In the genomic region with DNA sequence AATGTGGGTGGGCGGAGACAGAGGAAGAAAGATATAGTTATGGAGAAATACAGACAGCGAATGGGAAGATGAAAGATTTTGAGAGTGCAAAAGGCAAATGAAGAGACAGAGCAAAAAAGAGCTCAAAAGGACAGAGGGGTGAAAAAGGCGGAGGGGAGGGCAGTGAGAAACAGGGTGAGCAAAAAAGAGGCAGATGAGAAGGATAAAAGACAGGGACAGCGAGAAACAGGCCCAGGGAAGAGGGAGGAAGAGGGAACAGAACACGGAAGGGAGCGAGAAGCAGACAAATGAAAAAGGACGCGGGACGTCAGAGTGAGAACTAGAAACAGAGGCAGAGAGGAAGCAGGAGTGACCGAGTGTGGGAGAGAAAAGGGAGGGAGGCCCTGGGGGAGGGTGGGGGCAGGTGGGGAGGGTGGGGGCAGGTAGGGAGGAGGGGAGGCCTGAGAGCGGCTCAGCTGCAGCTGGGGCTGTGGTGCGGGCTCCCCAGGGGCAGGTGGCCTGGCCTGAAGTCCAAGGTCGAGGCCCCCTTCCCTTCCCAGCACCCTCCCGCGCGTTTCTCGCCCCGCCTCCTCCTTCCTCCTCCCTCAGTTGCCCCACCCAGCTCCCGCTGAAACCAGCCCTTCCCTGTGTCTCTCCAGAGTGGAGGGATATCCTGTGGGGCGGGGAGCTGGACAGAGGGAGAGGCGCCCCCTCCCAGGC, we compare ENCODE assay signal across 11 cellular contexts. TPM values are rescaled to one million over a fixed set of nuclear protein-coding genes. Genes with fewer than 3 reads are reported as not detected.
A peak's percentile ranks its signal among the peaks of the same experiment; 100 is the strongest.
DNase-seq lines count a peak whose midpoint lies in the region; ATAC-seq, FAIRE-seq and TF ChIP-seq lines count a peak whose summit lies in the region.
"Had no signal": no experiment of that assay in that cellular context is flagged by ENCODE, and none has a peak within 500 bp of the region (broad histone marks: within the 10 kb centered on the region; RNA-seq: fewer than 3 reads in every experiment).

No MANE protein-coding gene starts in this region.

- no peak for DNase-seq in CD8-positive, alpha-beta memory T cell
- DNase-seq in GM19239 (ENCODE audit: insufficient read length, low spot score) (no peak), memory B cell (ENCODE audit: low spot score in 2 of 2) (no peak), foreskin melanocyte (no peak), C1 segment of cervical spinal cord (lab: John Stamatoyannopoulos, UW) (no peak)
- DNase-seq in activated CD4-positive, alpha-beta memory T cell treated with anti-CD3 and anti-CD28 coated beads, Interleukin-2, amount 10 ng/mL, durations not matched to agents 7 days and 5 days = no peak
- DNase-seq: NCI-H2171 treated with DMSO at 0.1 percent for 48 hours had no signal

- peaks cover 0 to 9% (median 0%) of the 10 kb centered on the region in 3 donors for H3K36me3 Mint-ChIP-seq in CD8-positive, alpha-beta memory T cell
- H3K36me3 Mint-ChIP-seq in activated CD4-positive, alpha-beta memory T cell treated with anti-CD3 and anti-CD28 coated beads, Interleukin-2, amount 10 ng/mL, durations not matched to agents 7 days and 5 days (ENCODE audit: low read depth) = no peaks in the 10 kb centered on the region
- H3K36me3 Mint-ChIP-seq in memory B cell = no peaks in the 10 kb centered on the region

- peaks cover 16 to 32% (median 17%) of the 10 kb centered on the region in 3 donors for H3K4me1 Mint-ChIP-seq in CD8-positive, alpha-beta memory T cell
- H3K4me1 Mint-ChIP-seq in activated CD4-positive, alpha-beta memory T cell treated with anti-CD3 and anti-CD28 coated beads, Interleukin-2, amount 10 ng/mL, durations not matched to agents 7 days and 5 days = peaks cover 43% of the 10 kb centered on the region
- H3K4me1 Mint-ChIP-seq in memory B cell = peaks cover 50% of the 10 kb centered on the region

- no peaks in the 10 kb centered on the region for H3K36me3 ChIP-seq in CD8-positive, alpha-beta memory T cell (ENCODE audit: insufficient read depth, low read length)

- peaks cover 36% of the 10 kb centered on the region for H3K27me3 ChIP-seq in CD8-positive, alpha-beta memory T cell (ENCODE audit: insufficient read depth, low read length, poor library complexity, severe bottlenecking)

- peaks cover 5% of the 10 kb centered on the region for H3K4me1 ChIP-seq in CD8-positive, alpha-beta memory T cell (ENCODE audit: insufficient read depth, low read length)

- H3K4me3 ChIP-seq in CD8-positive, alpha-beta memory T cell (ENCODE audit: low read length) = no peak overlapping the region

- peak; percentile 85 for FAIRE-seq in GM19239 (lab: Jason Lieb, UNC)

- H3K27me3 Mint-ChIP-seq in CD8-positive, alpha-beta memory T cell = peaks cover 47 to 79% of the 10 kb centered on the region in 2 donors
- H3K27me3 Mint-ChIP-seq in activated CD4-positive, alpha-beta memory T cell treated with anti-CD3 and anti-CD28 coated beads, Interleukin-2, amount 10 ng/mL, durations not matched to agents 7 days and 5 days = peaks cover 33% of the 10 kb centered on the region
- peaks cover 5% of the 10 kb centered on the region for H3K27me3 Mint-ChIP-seq in memory B cell

- no peaks in the 10 kb centered on the region for H3K9me3 ChIP-seq in CD8-positive, alpha-beta memory T cell (ENCODE audit: low read length)

- peak overlapping the region in 2 of 8 donors; percentile 26 to 56 for H3K27ac Mint-ChIP-seq in CD8-positive, alpha-beta memory T cell
- H3K27ac Mint-ChIP-seq in activated CD4-positive, alpha-beta memory T cell treated with anti-CD3 and anti-CD28 coated beads, Interleukin-2, amount 10 ng/mL, durations not matched to agents 7 days and 5 days = no peak overlapping the region
- peak overlapping the region; percentile 81 for H3K27ac Mint-ChIP-seq in memory B cell

- CTCF ChIA-PET in CD8-positive, alpha-beta memory T cell (lab: Charles Lee) = no interaction called here
- CTCF ChIA-PET in activated CD4-positive, alpha-beta memory T cell treated with anti-CD3 and anti-CD28 coated beads, Interleukin-2, amount 10 ng/mL, durations not matched to agents 7 days and 5 days (lab: Charles Lee) = interaction anchor here (0.7 kb wide), 1 partner anchor 213 kb away, joined by 3 read pairs; no protein-coding TSS in a partner anchor

- peak overlapping the region; percentile 67 for H3K27ac ChIP-seq in CD8-positive, alpha-beta memory T cell (ENCODE audit: low read depth, low read length)

- POLR2A ChIA-PET in CD8-positive, alpha-beta memory T cell (lab: Charles Lee) = no interaction called here
- POLR2A ChIA-PET in activated CD4-positive, alpha-beta memory T cell treated with anti-CD3 and anti-CD28 coated beads, Interleukin-2, amount 10 ng/mL, durations not matched to agents 7 days and 5 days (lab: Charles Lee) = interaction anchor here (0.7 to 1.8 kb wide), 3 partner anchors 16 to 20 kb away, joined by 3 to 8 read pairs (median 7); no protein-coding TSS in a partner anchor

- peak overlapping the region in 3 of 7 donors; percentile 6 to 70 (median 46) for H3K4me3 Mint-ChIP-seq in CD8-positive, alpha-beta memory T cell
- H3K4me3 Mint-ChIP-seq in activated CD4-positive, alpha-beta memory T cell treated with anti-CD3 and anti-CD28 coated beads, Interleukin-2, amount 10 ng/mL, durations not matched to agents 7 days and 5 days = peak overlapping the region; percentile 26
- H3K4me3 Mint-ChIP-seq in memory B cell = peak overlapping the region; percentile 86

- peaks cover 0 to 3% (median 2%) of the 10 kb centered on the region in 5 donors for H3K9me3 Mint-ChIP-seq in CD8-positive, alpha-beta memory T cell
- H3K9me3 Mint-ChIP-seq in activated CD4-positive, alpha-beta memory T cell treated with anti-CD3 and anti-CD28 coated beads, Interleukin-2, amount 10 ng/mL, durations not matched to agents 7 days and 5 days = no peaks in the 10 kb centered on the region
- no peaks in the 10 kb centered on the region for H3K9me3 Mint-ChIP-seq in memory B cell

- ATAC-seq in memory B cell (ENCODE audit: low read depth) (no peak), GM18870 (IDR thresholded peaks at IDR 0.05; ENCODE audit: unreplicated experiment) (no peak), SK-N-SH treated with all-trans-retinoic acid at 6 μM for 48 hours (no peak)

TF ChIP-seq in SK-N-SH treated with all-trans-retinoic acid at 6 μM for 48 hours, 23 proteins besides CTCF, POLR2A, EP300 and RAD21 (continues in another document):
- TF ChIP-seq PPARA (CRISPR knock-in tag; IDR thresholded peaks at IDR 0.05; ENCODE audit: borderline replicate concordance) (no peak), POU6F1 (CRISPR knock-in tag; IDR thresholded peaks at IDR 0.05; ENCODE audit: borderline replicate concordance, low read depth) (no peak), ZC3H10 (CRISPR knock-in tag; IDR thresholded peaks at IDR 0.05) (no peak), ZNF8 (CRISPR knock-in tag; IDR thresholded peaks at IDR 0.05) (no peak), CSDC2 (CRISPR knock-in tag; IDR thresholded peaks at IDR 0.05) (no peak), SNAI2 (CRISPR knock-in tag; IDR thresholded peaks at IDR 0.05) (no peak), GLIS3 (CRISPR knock-in tag; IDR thresholded peaks at IDR 0.05) (no peak), ZNF565 (CRISPR knock-in tag; conservative IDR thresholded peaks at IDR 0.05; ENCODE audit: low read depth) (no peak)
- TF ChIP-seq, protein P1, sequence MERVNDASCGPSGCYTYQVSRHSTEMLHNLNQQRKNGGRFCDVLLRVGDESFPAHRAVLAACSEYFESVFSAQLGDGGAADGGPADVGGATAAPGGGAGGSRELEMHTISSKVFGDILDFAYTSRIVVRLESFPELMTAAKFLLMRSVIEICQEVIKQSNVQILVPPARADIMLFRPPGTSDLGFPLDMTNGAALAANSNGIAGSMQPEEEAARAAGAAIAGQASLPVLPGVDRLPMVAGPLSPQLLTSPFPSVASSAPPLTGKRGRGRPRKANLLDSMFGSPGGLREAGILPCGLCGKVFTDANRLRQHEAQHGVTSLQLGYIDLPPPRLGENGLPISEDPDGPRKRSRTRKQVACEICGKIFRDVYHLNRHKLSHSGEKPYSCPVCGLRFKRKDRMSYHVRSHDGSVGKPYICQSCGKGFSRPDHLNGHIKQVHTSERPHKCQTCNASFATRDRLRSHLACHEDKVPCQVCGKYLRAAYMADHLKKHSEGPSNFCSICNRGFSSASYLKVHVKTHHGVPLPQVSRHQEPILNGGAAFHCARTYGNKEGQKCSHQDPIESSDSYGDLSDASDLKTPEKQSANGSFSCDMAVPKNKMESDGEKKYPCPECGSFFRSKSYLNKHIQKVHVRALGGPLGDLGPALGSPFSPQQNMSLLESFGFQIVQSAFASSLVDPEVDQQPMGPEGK (CRISPR knock-in tag; IDR thresholded peaks at IDR 0.05; ENCODE audit: borderline replicate concordance) = no peak

RNA-seq across cellular contexts. Expression of gene KLK1, which starts 2.9 kb away (rescaled TPM):
- total RNA-seq in CD8-positive, alpha-beta memory T cell = under 1 TPM; 0.27 to 0.39 TPM
- not detected for polyA plus RNA-seq in CD8-positive, alpha-beta memory T cell
- total RNA-seq in activated CD4-positive, alpha-beta memory T cell treated with anti-CD3 and anti-CD28 coated beads, Interleukin-2, amount 10 ng/mL, durations not matched to agents 7 days and 5 days = 1 to 10 TPM; 2.2 to 2.6 TPM
- total RNA-seq: myocyte had no signal

RNA-seq across cellular contexts. Expression of gene KLK15, which starts 12.7 kb away (rescaled TPM):
- not detected for total RNA-seq in CD8-positive, alpha-beta memory T cell
- not detected for polyA plus RNA-seq in CD8-positive, alpha-beta memory T cell
- not detected for total RNA-seq in activated CD4-positive, alpha-beta memory T cell treated with anti-CD3 and anti-CD28 coated beads, Interleukin-2, amount 10 ng/mL, durations not matched to agents 7 days and 5 days
- total RNA-seq: epithelial cell of proximal tubule, myocyte had no signal

RNA-seq across cellular contexts. Expression of gene ACP4, which starts 30.5 kb away (rescaled TPM):
- not detected for total RNA-seq in CD8-positive, alpha-beta memory T cell
- polyA plus RNA-seq in CD8-positive, alpha-beta memory T cell = not detected
- not detected for total RNA-seq in activated CD4-positive, alpha-beta memory T cell treated with anti-CD3 and anti-CD28 coated beads, Interleukin-2, amount 10 ng/mL, durations not matched to agents 7 days and 5 days
- total RNA-seq: epithelial cell of proximal tubule, myocyte had no signal

RNA-seq across cellular contexts. Expression of gene KLK3, which starts 34.0 kb away (rescaled TPM):
- not detected for total RNA-seq in CD8-positive, alpha-beta memory T cell
- not detected for polyA plus RNA-seq in CD8-positive, alpha-beta memory T cell
- total RNA-seq in activated CD4-positive, alpha-beta memory T cell treated with anti-CD3 and anti-CD28 coated beads, Interleukin-2, amount 10 ng/mL, durations not matched to agents 7 days and 5 days = not detected
- total RNA-seq: epithelial cell of proximal tubule, myocyte had no signal

RNA-seq across cellular contexts. Expression of gene GPR32, which starts 50.4 kb away (rescaled TPM):
- not detected for total RNA-seq in CD8-positive, alpha-beta memory T cell
- not detected for polyA plus RNA-seq in CD8-positive, alpha-beta memory T cell
- total RNA-seq in activated CD4-positive, alpha-beta memory T cell treated with anti-CD3 and anti-CD28 coated beads, Interleukin-2, amount 10 ng/mL, durations not matched to agents 7 days and 5 days = not detected
- total RNA-seq: epithelial cell of proximal tubule, myocyte had no signal
